In genomic region chr9:27386759-27387158, GRCh38 we compare ENCODE assay signal across 19 cellular contexts.
DNase-seq lines count a peak whose midpoint lies in the region; ATAC-seq and TF ChIP-seq lines count a peak whose summit lies in the region.
"Had no signal": no experiment of that assay in that cellular context is flagged by ENCODE, and none has a peak within 500 bp of the region (broad histone marks: within the 10 kb centered on the region; RNA-seq: fewer than 3 reads in every experiment).

No MANE protein-coding gene starts in this region.

- H3K36me3 ChIP-seq in RWPE2 (ENCODE audit: low read depth), result no peaks in the 10 kb centered on the region
- no peaks in the 10 kb centered on the region for H3K36me3 ChIP-seq in HAP-1 (replicated peaks)
- H3K36me3 ChIP-seq: BLaER1, colonic mucosa had no signal

- no peaks in the 10 kb centered on the region for H3K36me3 Mint-ChIP-seq in stimulated activated memory B cell treated with anti-CD40 and anti-IgM and Interleukin-4, amounts not matched to agents 10 μg/mL and 1 μg/mL and 100 μg/mL, for 72 hours

- DNase-seq in DMS53 (lab: John Stamatoyannopoulos, UW), result peak; percentile 17
- DNase-seq in DMS53 treated with DMSO at 0.1 percent for 48 hours (lab: John Stamatoyannopoulos, UW; ENCODE audit: unreplicated experiment), result no peak
- DNase-seq in RWPE2 (ENCODE audit: low spot score), result no peak
- peak; percentile 69 for DNase-seq in left kidney (ENCODE audit: low read depth, low spot score)
- DNase-seq in HAP-1 (ENCODE audit: low spot score in 2 of 2), result no peak
- DNase-seq in NCI-H1694 (lab: John Stamatoyannopoulos, UW), result no peak
- DNase-seq: 8988T; activated naive CD4-positive, alpha-beta T cell treated with Interleukin-2 at 50 U/mL for 16 hours; activated T-cell treated with anti-CD3 and anti-CD28 coated beads for 4 hours; aorta; colonic mucosa; DMS153; IMR-90; NCI-H69 had no signal

- in situ Hi-C loops in HAP-1 (cut with MboI; ENCODE audit: low sequenced_read_pairs), result no loop called here

- H3K4me3 ChIP-seq in RWPE2 (ENCODE audit: severe bottlenecking) (no peak overlapping the region), HAP-1 (no peak overlapping the region)
- H3K4me3 ChIP-seq: BLaER1, colonic mucosa, skin epidermis had no signal

- no peaks in the 10 kb centered on the region for H3K9me3 Mint-ChIP-seq in stimulated activated memory B cell treated with anti-CD40 and anti-IgM and Interleukin-4, amounts not matched to agents 10 μg/mL and 1 μg/mL and 100 μg/mL, for 72 hours

- peak overlapping the region; percentile 55 for H3K27ac ChIP-seq in RWPE2 (ENCODE audit: poor library complexity, severe bottlenecking)
- H3K27ac ChIP-seq: BLaER1, colonic mucosa had no signal

- no peaks in the 10 kb centered on the region for H3K27me3 Mint-ChIP-seq in stimulated activated memory B cell treated with anti-CD40 and anti-IgM and Interleukin-4, amounts not matched to agents 10 μg/mL and 1 μg/mL and 100 μg/mL, for 72 hours

- H3K27me3 ChIP-seq in RWPE2 (ENCODE audit: insufficient read depth, poor library complexity, severe bottlenecking) (no peaks in the 10 kb centered on the region), HAP-1 (ENCODE audit: low read depth) (no peaks in the 10 kb centered on the region)
- H3K27me3 ChIP-seq: BLaER1, colonic mucosa had no signal

- H3K9me3 ChIP-seq in RWPE2 (ENCODE audit: severe bottlenecking) (no peaks in the 10 kb centered on the region), HAP-1 (no peaks in the 10 kb centered on the region)
- H3K9me3 ChIP-seq: BLaER1, colonic mucosa had no signal

- H3K4me3 Mint-ChIP-seq in stimulated activated memory B cell treated with anti-CD40 and anti-IgM and Interleukin-4, amounts not matched to agents 10 μg/mL and 1 μg/mL and 100 μg/mL, for 72 hours, result peak overlapping the region; percentile 15

- peaks cover 28% of the 10 kb centered on the region for H3K4me1 ChIP-seq in RWPE2 (ENCODE audit: insufficient read depth, poor library complexity, severe bottlenecking)
- H3K4me1 ChIP-seq in HAP-1, result peaks cover 11% of the 10 kb centered on the region
- H3K4me1 ChIP-seq: colonic mucosa had no signal

- ATAC-seq in RWPE2 (ENCODE audit: low read depth) (no peak), GM18858 (IDR thresholded peaks at IDR 0.05; ENCODE audit: unreplicated experiment) (no peak)
- no peak for ATAC-seq in stimulated activated memory B cell treated with anti-CD40 and anti-IgM and Interleukin-4, amounts not matched to agents 10 μg/mL and 1 μg/mL and 100 μg/mL, for 72 hours
- ATAC-seq: Panc1 had no signal

- no peak for TF ChIP-seq CTCF in RWPE2 (IDR thresholded peaks at IDR 0.05; ENCODE audit: poor library complexity, severe bottlenecking)

- peaks cover 76% of the 10 kb centered on the region for H3K4me1 Mint-ChIP-seq in stimulated activated memory B cell treated with anti-CD40 and anti-IgM and Interleukin-4, amounts not matched to agents 10 μg/mL and 1 μg/mL and 100 μg/mL, for 72 hours

- peak overlapping the region; percentile 41 for H3K27ac Mint-ChIP-seq in stimulated activated memory B cell treated with anti-CD40 and anti-IgM and Interleukin-4, amounts not matched to agents 10 μg/mL and 1 μg/mL and 100 μg/mL, for 72 hours

Comparison
In these comparisons a context has a peak if more than half of its experiments do, and no peak if none do; other contexts are left out.
1. DNase-seq: peak in DMS53 (single experiment) and left kidney (single experiment); none in DMS53 treated with DMSO at 0.1 percent for 48 hours (single experiment), RWPE2 (single experiment), HAP-1 (0 of 2) and NCI-H1694 (single experiment).